Comparison of ENCODE assay signal across 8 cellular contexts in genomic region chr17:82228842-82229685, GRCh38. TPM values are rescaled to one million over a fixed set of nuclear protein-coding genes. Genes with fewer than 3 reads are reported as not detected.
DNase-seq lines count a peak whose midpoint lies in the region; ATAC-seq and TF ChIP-seq lines count a peak whose summit lies in the region.

SLC16A3 (plus strand) TSS chr17:82229042; CDS start chr17:82236009, 6,967 bp downstream.

- TF ChIP-seq CTCF in adrenal gland (IDR thresholded peaks at IDR 0.05) = no peak
- TF ChIP-seq CTCF in right atrium auricular region (IDR thresholded peaks at IDR 0.05) = no peak
- no peak for TF ChIP-seq CTCF in retinal pigment epithelial cell (conservative IDR thresholded peaks at IDR 0.05; ENCODE audit: low read depth, low read length)

- H3K79me2 ChIP-seq in ACC112 (ENCODE audit: control insufficient read depth, insufficient read depth, low read length, unreplicated experiment) = peaks cover 61% of the 10 kb centered on the region

- H2AFZ ChIP-seq in ACC112 (ENCODE audit: low read length, unreplicated experiment) = peak within 1 kb of the TSS; percentile 43

- H3K9me3 ChIP-seq in SJCRH30 (replicated peaks) = no peaks in the 10 kb centered on the region
- no peaks in the 10 kb centered on the region for H3K9me3 ChIP-seq in adrenal gland (replicated peaks in 1 of 3)
- H3K9me3 ChIP-seq in right atrium auricular region = no peaks in the 10 kb centered on the region

- H3K4me1 ChIP-seq in ACC112 (ENCODE audit: control insufficient read depth, insufficient read depth, low read length, unreplicated experiment) (peaks cover 16% of the 10 kb centered on the region), SJCRH30 (peaks cover 5% of the 10 kb centered on the region; the same call in 1 of the 2 replicates), adrenal gland (replicated peaks in 1 of 2) (peaks cover 0 to 25% of the 10 kb centered on the region in 2 donors), right atrium auricular region (peaks cover 0 to 63% of the 10 kb centered on the region in 2 donors)

- peak; percentile 72 to 87 for TF ChIP-seq POLR2A in adrenal gland (IDR thresholded peaks at IDR 0.05)

- H3K36me3 ChIP-seq in ACC112 (ENCODE audit: insufficient read depth, low read length) = peaks cover 9% of the 10 kb centered on the region; the same call in 1 of the 2 replicates
- H3K36me3 ChIP-seq in SJCRH30 = no peaks in the 10 kb centered on the region
- no peaks in the 10 kb centered on the region for H3K36me3 ChIP-seq in adrenal gland (replicated peaks in 1 of 2)
- H3K36me3 ChIP-seq in right atrium auricular region = no peaks in the 10 kb centered on the region

- H3K4me3 ChIP-seq in ACC112 (ENCODE audit: low read depth, low read length) = peak within 1 kb of the TSS; percentile 80
- H3K4me3 ChIP-seq in SJCRH30 = no peak within 1 kb of the TSS
- peak within 1 kb of the TSS in 2 of 4 donors; percentile 37 to 59 for H3K4me3 ChIP-seq in adrenal gland
- H3K4me3 ChIP-seq in right atrium auricular region = peak within 1 kb of the TSS; percentile 38 to 68
- H3K4me3 ChIP-seq in retinal pigment epithelial cell (ENCODE audit: low read length) = peak within 1 kb of the TSS; percentile 66

- no peak for DNase-seq in SJCRH30
- peak in 2 of 7 donors; percentile 45 to 62 for DNase-seq in adrenal gland
- DNase-seq in right atrium auricular region (ENCODE audit: low spot score) = no peak
- DNase-seq in retinal pigment epithelial cell (ENCODE audit: low read depth) = no peak

- intact Hi-C loops in adrenal gland (cut with DNase I) = no loop called here

- H3K27ac ChIP-seq in ACC112 (ENCODE audit: low read depth, low read length) (peak within 1 kb of the TSS; percentile 83), SJCRH30 (no peak within 1 kb of the TSS), adrenal gland (peak within 1 kb of the TSS; percentile 39 to 95 (median 81)), right atrium auricular region (peak within 1 kb of the TSS; percentile 87 to 90)

- no peaks in the 10 kb centered on the region for H3K27me3 ChIP-seq in ACC112 (ENCODE audit: insufficient read depth, low read length)
- no peaks in the 10 kb centered on the region for H3K27me3 ChIP-seq in SJCRH30
- H3K27me3 ChIP-seq in adrenal gland = no peaks in the 10 kb centered on the region
- H3K27me3 ChIP-seq in right atrium auricular region = no peaks in the 10 kb centered on the region

- peak; percentile 28 for ATAC-seq in GM18520 (IDR thresholded peaks at IDR 0.05; ENCODE audit: unreplicated experiment)
- ATAC-seq in HG03175 (IDR thresholded peaks at IDR 0.05; ENCODE audit: unreplicated experiment) = peak; percentile 50
- ATAC-seq in HG02884 (IDR thresholded peaks at IDR 0.05; ENCODE audit: unreplicated experiment) = no peak

- 0 to 9% (median 4%) methylated on average over 1 to 104 of the region's 104 CpGs; no CpG with 5 or more reads in 1 of the 4 donors for WGBS in adrenal gland, 4 donors

RNA-seq across cellular contexts. Expression of gene SLC16A3, which starts in this region (rescaled TPM):
- 11.0 and 13.2 TPM in 2 replicates for total RNA-seq in SJCRH30 (2014; rRNA removed; shearing (Covaris generic))
- total RNA-seq in adrenal gland (10 to 100 TPM; 21.9 to 58.6 (median 40.1) TPM), right atrium auricular region (10 to 100 TPM in 1 of 2 donors, 1 to 10 TPM in 1; 5.0 to 19.5 TPM)
- polyA plus RNA-seq in adrenal gland = 10 to 100 TPM in 2 of 3 donors, 1 to 10 TPM in 1; 2.7 to 14.4 (median 10.5) TPM
